In genomic region chr4:986428-986948, GRCh38 we compare ENCODE assay signal across 6 cellular contexts. TPM values are rescaled to one million over a fixed set of nuclear protein-coding genes. Genes with fewer than 3 reads are reported as not detected.
DNase-seq lines count a peak whose midpoint lies in the region; ATAC-seq and TF ChIP-seq lines count a peak whose summit lies in the region.

No MANE protein-coding gene starts in this region.

- no peak for TF ChIP-seq CTCF in OCI-LY1 (IDR thresholded peaks at IDR 0.05; ENCODE audit: low read length)
- TF ChIP-seq CTCF in tibial artery (IDR thresholded peaks at IDR 0.05), result no peak

- DNase-seq in left cardiac atrium, result no peak
- no peak for DNase-seq in tibial artery
- DNase-seq in amniotic stem cell (lab: John Stamatoyannopoulos, UW), result no peak

- no peaks in the 10 kb centered on the region for H3K9me3 ChIP-seq in OCI-LY1 (ENCODE audit: low read length)
- no peaks in the 10 kb centered on the region for H3K9me3 ChIP-seq in tibial artery

- H3K79me2 ChIP-seq in OCI-LY1 (ENCODE audit: insufficient read depth, low read length), result no peaks in the 10 kb centered on the region

- no peaks in the 10 kb centered on the region for H4K20me1 ChIP-seq in OCI-LY1 (ENCODE audit: insufficient read depth, low read length)

- peak overlapping the region; percentile 62 for H3K4me3 ChIP-seq in OCI-LY1 (ENCODE audit: low read depth, low read length, poor library complexity, severe bottlenecking)
- peak overlapping the region; percentile 61 to 70 for H3K4me3 ChIP-seq in tibial artery

- no peaks in the 10 kb centered on the region for H3F3A ChIP-seq in OCI-LY1 (ENCODE audit: insufficient read depth, low read length)

- intact Hi-C loops in left cardiac atrium (cut with DNase I) (no loop called here), tibial artery (cut with DNase I; ENCODE audit: low total_unique reads) (no loop called here)

- H3K9ac ChIP-seq in OCI-LY1 (ENCODE audit: low read length), result peak overlapping the region; percentile 56

- H3K27me3 ChIP-seq in OCI-LY1 (ENCODE audit: insufficient read depth, low read length) (no peaks in the 10 kb centered on the region), tibial artery (no peaks in the 10 kb centered on the region)

- H3K27ac ChIP-seq in OCI-LY1 (ENCODE audit: low read depth, low read length, poor library complexity, severe bottlenecking) (no peak overlapping the region), tibial artery (peak overlapping the region; percentile 17 to 50)

- peak; percentile 25 for ATAC-seq in GM19455 (IDR thresholded peaks at IDR 0.05; ENCODE audit: unreplicated experiment)
- ATAC-seq in left cardiac atrium, result peak; percentile 4 to 22
- ATAC-seq in HG02642 (IDR thresholded peaks at IDR 0.05; ENCODE audit: poor library complexity, unreplicated experiment), result no peak

- no peaks in the 10 kb centered on the region for H3K9me2 ChIP-seq in OCI-LY1 (ENCODE audit: low read depth, low read length)

- no peak overlapping the region for H2AFZ ChIP-seq in OCI-LY1 (ENCODE audit: low read length)

- no peaks in the 10 kb centered on the region for H3K36me3 ChIP-seq in OCI-LY1 (ENCODE audit: insufficient read depth, low read length)
- H3K36me3 ChIP-seq in tibial artery, result peaks cover 0 to 28% (median 16%) of the 10 kb centered on the region in 3 donors

- peak overlapping the region; percentile 78 for H3K4me2 ChIP-seq in OCI-LY1 (ENCODE audit: low read length)

- peaks cover 19% of the 10 kb centered on the region for H3K4me1 ChIP-seq in OCI-LY1 (ENCODE audit: insufficient read depth, low read length, severe bottlenecking)
- H3K4me1 ChIP-seq in tibial artery, result peaks cover 0 to 31% (median 21%) of the 10 kb centered on the region in 4 donors

RNA-seq across cellular contexts. Expression of gene IDUA, which starts 0.4 kb away (rescaled TPM):
- 10 to 100 TPM; 15.4 to 18.7 TPM for total RNA-seq in left cardiac atrium

RNA-seq across cellular contexts. Expression of gene SLC26A1, which starts 6.7 kb away (rescaled TPM):
- total RNA-seq in left cardiac atrium, result under 1 TPM in 1 of 2 donors, not detected in 1; 0.27 TPM

RNA-seq across cellular contexts. Expression of gene DGKQ, which starts 13.1 kb away (rescaled TPM):
- 1 to 10 TPM; 5.1 to 5.6 TPM for total RNA-seq in left cardiac atrium

RNA-seq across cellular contexts. Expression of gene FGFRL1, which starts 24.9 kb away (rescaled TPM):
- 10 to 100 TPM; 21.6 to 29.0 TPM for total RNA-seq in left cardiac atrium

RNA-seq across cellular contexts. Expression of gene TMEM175, which starts 54.2 kb away (rescaled TPM):
- 10 to 100 TPM; 17.9 to 20.7 TPM for total RNA-seq in left cardiac atrium
